ENCODE assay signal across 12 cellular contexts in genomic region chr11:73324116-73324515, GRCh38. TPM values are rescaled to one million over a fixed set of nuclear protein-coding genes. Genes with fewer than 3 reads are reported as not detected.
DNase-seq lines count a peak whose midpoint lies in the region; ATAC-seq and TF ChIP-seq lines count a peak whose summit lies in the region.
"Had no signal": no experiment of that assay in that cellular context is flagged by ENCODE, and none has a peak within 500 bp of the region (broad histone marks: within the 10 kb centered on the region; RNA-seq: fewer than 3 reads in every experiment).

No MANE protein-coding gene starts in this region.

- ATAC-seq in naive thymus-derived CD4-positive, alpha-beta T cell: no peak

- no peak overlapping the region for H3K27ac Mint-ChIP-seq in naive thymus-derived CD4-positive, alpha-beta T cell
- H3K27ac Mint-ChIP-seq in activated CD4-positive, alpha-beta memory T cell treated with anti-CD3 and anti-CD28 coated beads, Interleukin-2, amount 10 ng/mL, durations not matched to agents 7 days and 5 days: no peak overlapping the region

- no peak overlapping the region for H3K4me3 Mint-ChIP-seq in naive thymus-derived CD4-positive, alpha-beta T cell
- no peak overlapping the region for H3K4me3 Mint-ChIP-seq in activated CD4-positive, alpha-beta memory T cell treated with anti-CD3 and anti-CD28 coated beads, Interleukin-2, amount 10 ng/mL, durations not matched to agents 7 days and 5 days

- peaks cover 61% of the 10 kb centered on the region for H3K4me1 ChIP-seq in OCI-LY3 (ENCODE audit: low read length)
- H3K4me1 ChIP-seq in muscle layer of colon (ENCODE audit: insufficient read depth, low read length): peaks cover 94% of the 10 kb centered on the region
- H3K4me1 ChIP-seq in naive thymus-derived CD4-positive, alpha-beta T cell (ENCODE audit: control insufficient read depth in 2 of 2, insufficient read depth in 2 of 2, low read length in 2 of 2): no peaks in the 10 kb centered on the region

- H3K36me3 ChIP-seq in OCI-LY3 (replicated peaks; ENCODE audit: low read depth, low read length) (no peaks in the 10 kb centered on the region), muscle layer of colon (ENCODE audit: insufficient read depth, low read length) (no peaks in the 10 kb centered on the region)
- no peaks in the 10 kb centered on the region for H3K36me3 ChIP-seq in naive thymus-derived CD4-positive, alpha-beta T cell (ENCODE audit: control insufficient read depth in 2 of 3, insufficient read depth in 3 of 3, low read length in 3 of 3)

- H3K9me3 ChIP-seq in OCI-LY3 (ENCODE audit: insufficient read depth, low read length) (no peaks in the 10 kb centered on the region), muscle layer of colon (ENCODE audit: low read length) (no peaks in the 10 kb centered on the region)
- no peaks in the 10 kb centered on the region for H3K9me3 ChIP-seq in naive thymus-derived CD4-positive, alpha-beta T cell (ENCODE audit: control insufficient read depth in 2 of 3, low read length in 3 of 3)

- H3K4me2 ChIP-seq in OCI-LY3 (ENCODE audit: low read length): peak overlapping the region; percentile 71; the same call in 1 of the 2 replicates

- TF ChIP-seq CTCF in OCI-LY3 (IDR thresholded peaks at IDR 0.05; ENCODE audit: low read depth, low read length) (no peak), dorsolateral prefrontal cortex (IDR thresholded peaks at IDR 0.05 in 54 of 56, conservative IDR thresholded peaks at IDR 0.05 in 2 of 56; ENCODE audit: low read depth in 1 of 56, partially characterized antibody in 56 of 56) (no peak)

- H4K20me1 ChIP-seq in OCI-LY3 (ENCODE audit: insufficient read depth, low read length): no peaks in the 10 kb centered on the region

- peaks cover 0 to 11% (median 8%) of the 10 kb centered on the region in 7 donors for H3K4me1 Mint-ChIP-seq in naive thymus-derived CD4-positive, alpha-beta T cell
- no peaks in the 10 kb centered on the region for H3K4me1 Mint-ChIP-seq in activated CD4-positive, alpha-beta memory T cell treated with anti-CD3 and anti-CD28 coated beads, Interleukin-2, amount 10 ng/mL, durations not matched to agents 7 days and 5 days

- H3K36me3 Mint-ChIP-seq in naive thymus-derived CD4-positive, alpha-beta T cell: peaks cover 0 to 3% (median 0%) of the 10 kb centered on the region in 5 donors
- H3K36me3 Mint-ChIP-seq in activated CD4-positive, alpha-beta memory T cell treated with anti-CD3 and anti-CD28 coated beads, Interleukin-2, amount 10 ng/mL, durations not matched to agents 7 days and 5 days (ENCODE audit: low read depth): no peaks in the 10 kb centered on the region

- intact Hi-C loops in dorsolateral prefrontal cortex (cut with DNase I): no loop called here
- intact Hi-C loops in naive thymus-derived CD4-positive, alpha-beta T cell (cut with micrococcal nuclease): no loop called here

- no peak overlapping the region for H3K4me3 ChIP-seq in OCI-LY3 (ENCODE audit: low read length)
- H3K4me3 ChIP-seq in dorsolateral prefrontal cortex: no peak overlapping the region
- peak overlapping the region in 1 of 2 donors; percentile 22 for H3K4me3 ChIP-seq in muscle layer of colon (ENCODE audit: low read depth in 1 of 2, low read length in 2 of 2)
- H3K4me3 ChIP-seq in naive thymus-derived CD4-positive, alpha-beta T cell (ENCODE audit: low read length): no peak overlapping the region

- CTCF ChIA-PET in naive thymus-derived CD4-positive, alpha-beta T cell (lab: Charles Lee): no interaction called here
- CTCF ChIA-PET in activated CD4-positive, alpha-beta memory T cell treated with anti-CD3 and anti-CD28 coated beads, Interleukin-2, amount 10 ng/mL, durations not matched to agents 7 days and 5 days (lab: Charles Lee): interaction anchor here (1.4 kb wide), 1 partner anchor 12 kb away, joined by 5 read pairs; no protein-coding TSS in a partner anchor

- no peaks in the 10 kb centered on the region for H3K79me2 ChIP-seq in OCI-LY3 (ENCODE audit: low read length)

- peak overlapping the region; percentile 70; the same call in 1 of the 2 replicates for H3K9ac ChIP-seq in OCI-LY3 (ENCODE audit: low read length)
- H3K9ac ChIP-seq in muscle layer of colon (ENCODE audit: low read length): peak overlapping the region; percentile 60

- H3K9me3 Mint-ChIP-seq in naive thymus-derived CD4-positive, alpha-beta T cell: no peaks in the 10 kb centered on the region
- H3K9me3 Mint-ChIP-seq in activated CD4-positive, alpha-beta memory T cell treated with anti-CD3 and anti-CD28 coated beads, Interleukin-2, amount 10 ng/mL, durations not matched to agents 7 days and 5 days: no peaks in the 10 kb centered on the region

- H3K27ac ChIP-seq in OCI-LY3 (ENCODE audit: low read length): peak overlapping the region; percentile 84
- H3K27ac ChIP-seq in dorsolateral prefrontal cortex: peak overlapping the region in 47 of 59 donors; percentile 20 to 92 (median 67)
- peak overlapping the region; percentile 75 for H3K27ac ChIP-seq in muscle layer of colon (ENCODE audit: low read depth, low read length)
- peak overlapping the region; percentile 70 for H3K27ac ChIP-seq in temporal lobe (ENCODE audit: low read depth, low read length)
- H3K27ac ChIP-seq in naive thymus-derived CD4-positive, alpha-beta T cell (ENCODE audit: low read depth, low read length): no peak overlapping the region

- DNase-seq in dorsolateral prefrontal cortex: no peak
- DNase-seq in NCI-H526 treated with DMSO at 0.1 percent for 48 hours (lab: John Stamatoyannopoulos, UW): no peak
- DNase-seq in naive thymus-derived CD4-positive, alpha-beta T cell: no peak
- DNase-seq in globus pallidus (ENCODE audit: low spot score): no peak
- DNase-seq in activated CD4-positive, alpha-beta memory T cell treated with anti-CD3 and anti-CD28 coated beads, Interleukin-2, amount 10 ng/mL, durations not matched to agents 7 days and 5 days: no peak
- DNase-seq: activated CD4-positive, alpha-beta T cell treated with anti-CD3 and anti-CD28 coated beads, Interleukin-2, amount 50 U/mL, for 4 hours; activated naive CD4-positive, alpha-beta T cell treated with anti-CD3 and anti-CD28 coated beads, Interleukin-2, amount 50 U/mL, for 16 hours; MV-4-11; NCI-H524 treated with DMSO at 0.1 percent for 48 hours had no signal

- H2AFZ ChIP-seq in OCI-LY3 (ENCODE audit: low read depth, low read length): no peak overlapping the region

- peaks cover 0 to 2% (median 0%) of the 10 kb centered on the region in 5 donors for H3K27me3 Mint-ChIP-seq in naive thymus-derived CD4-positive, alpha-beta T cell
- no peaks in the 10 kb centered on the region for H3K27me3 Mint-ChIP-seq in activated CD4-positive, alpha-beta memory T cell treated with anti-CD3 and anti-CD28 coated beads, Interleukin-2, amount 10 ng/mL, durations not matched to agents 7 days and 5 days

- H3K27me3 ChIP-seq in OCI-LY3 (ENCODE audit: low read depth, low read length): no peaks in the 10 kb centered on the region
- H3K27me3 ChIP-seq in dorsolateral prefrontal cortex: no peaks in the 10 kb centered on the region
- H3K27me3 ChIP-seq in muscle layer of colon (ENCODE audit: control insufficient read depth in 1 of 2, insufficient read depth in 2 of 2, low read length in 2 of 2): no peaks in the 10 kb centered on the region
- no peaks in the 10 kb centered on the region for H3K27me3 ChIP-seq in naive thymus-derived CD4-positive, alpha-beta T cell (ENCODE audit: control insufficient read depth in 2 of 2, insufficient read depth in 2 of 2, low read length in 2 of 2)

- POLR2A ChIA-PET in naive thymus-derived CD4-positive, alpha-beta T cell (lab: Charles Lee): no interaction called here
- POLR2A ChIA-PET in activated CD4-positive, alpha-beta memory T cell treated with anti-CD3 and anti-CD28 coated beads, Interleukin-2, amount 10 ng/mL, durations not matched to agents 7 days and 5 days (lab: Charles Lee): no interaction called here

RNA-seq across cellular contexts. Expression of gene ARHGEF17, which starts 16.0 kb away (rescaled TPM):
- total RNA-seq in dorsolateral prefrontal cortex (100 to 1,000 TPM in 102 of 120 experiments, 10 to 100 TPM in 18; 74.0 to 177 (median 117) TPM), temporal lobe (17.9 TPM)
- 1 to 10 TPM in 1 of 5 experiments, under 1 TPM in 2, not detected in 2; 0.11 to 1.1 (median 0.98) TPM for total RNA-seq in naive thymus-derived CD4-positive, alpha-beta T cell
- not detected for polyA plus RNA-seq in naive thymus-derived CD4-positive, alpha-beta T cell
- total RNA-seq in activated CD4-positive, alpha-beta memory T cell treated with anti-CD3 and anti-CD28 coated beads, Interleukin-2, amount 10 ng/mL, durations not matched to agents 7 days and 5 days: under 1 TPM; 0.05 TPM

RNA-seq across cellular contexts. Expression of gene P2RY6, which starts 52.0 kb away (rescaled TPM):
- total RNA-seq in dorsolateral prefrontal cortex (10 to 100 TPM in 4 of 120 experiments, 1 to 10 TPM in 93, under 1 TPM in 22, not detected in 1; 0.36 to 14.3 (median 1.8) TPM), temporal lobe (under 0.01 TPM)
- total RNA-seq in naive thymus-derived CD4-positive, alpha-beta T cell: 1 to 10 TPM in 1 of 5 experiments, under 1 TPM in 2, not detected in 2; 0.34 to 1.8 (median 0.92) TPM
- not detected for polyA plus RNA-seq in naive thymus-derived CD4-positive, alpha-beta T cell
- total RNA-seq in activated CD4-positive, alpha-beta memory T cell treated with anti-CD3 and anti-CD28 coated beads, Interleukin-2, amount 10 ng/mL, durations not matched to agents 7 days and 5 days: not detected

RNA-seq across cellular contexts. Expression of gene RELT, which starts 52.1 kb away (rescaled TPM):
- 10 to 100 TPM in 110 of 120 experiments, 1 to 10 TPM in 10; 8.6 to 36.1 (median 12.8) TPM for total RNA-seq in dorsolateral prefrontal cortex
- 1.5 TPM for total RNA-seq in temporal lobe
- total RNA-seq in naive thymus-derived CD4-positive, alpha-beta T cell: 100 to 1,000 TPM in 2 of 5 experiments, 10 to 100 TPM in 3; 11.9 to 275 (median 28.4) TPM
- polyA plus RNA-seq in naive thymus-derived CD4-positive, alpha-beta T cell: 1 to 10 TPM; 2.0 to 6.4 TPM
- 10 to 100 TPM; 26.0 to 27.3 TPM for total RNA-seq in activated CD4-positive, alpha-beta memory T cell treated with anti-CD3 and anti-CD28 coated beads, Interleukin-2, amount 10 ng/mL, durations not matched to agents 7 days and 5 days
